1 cellular context compared by ENCODE assay signal in genomic region chr2:120238728-120239487, GRCh38.
TF ChIP-seq lines count a peak whose summit lies in the region.

No MANE protein-coding gene starts in this region.

TF ChIP-seq in HepG2, 621 proteins besides CTCF, POLR2A, EP300 and RAD21 (continued from another document and continues in another):
- TF ChIP-seq ZNF704 (CRISPR knock-in tag; IDR thresholded peaks at IDR 0.05; ENCODE audit: borderline replicate concordance) (no peak), ZXDC (CRISPR knock-in tag; IDR thresholded peaks at IDR 0.05) (no peak), YEATS2 (CRISPR knock-in tag; IDR thresholded peaks at IDR 0.05; ENCODE audit: borderline replicate concordance) (0 out of 2 replicates have a peak, but pooled peaks have one; percentile 22), ZNF142 (CRISPR knock-in tag; IDR thresholded peaks at IDR 0.05) (no peak), ARNT2 (CRISPR knock-in tag; IDR thresholded peaks at IDR 0.05; ENCODE audit: low read depth) (no peak), ELF4 (CRISPR knock-in tag; IDR thresholded peaks at IDR 0.05; ENCODE audit: borderline replicate concordance) (no peak), SRSF9 (IDR thresholded peaks at IDR 0.05; ENCODE audit: borderline replicate concordance, insufficient read depth, low read depth, low read length, poor library complexity, severe bottlenecking) (no peak), AKAP8 (CRISPR knock-in tag; IDR thresholded peaks at IDR 0.05) (peak; percentile 71), HHEX (CRISPR knock-in tag; IDR thresholded peaks at IDR 0.05) (no peak), ZNF543 (CRISPR knock-in tag; IDR thresholded peaks at IDR 0.05) (peak; percentile 56; the same call in 1 of the 2 replicates), ZNF710 (CRISPR knock-in tag; IDR thresholded peaks at IDR 0.05; ENCODE audit: borderline replicate concordance) (0 out of 2 replicates have a peak, but pooled peaks have one; percentile 29), ZNF44 (CRISPR knock-in tag; IDR thresholded peaks at IDR 0.05) (no peak), HINFP (CRISPR knock-in tag; IDR thresholded peaks at IDR 0.05; ENCODE audit: low read depth) (0 out of 2 replicates have a peak, but pooled peaks have one; percentile 67), ZNF75D (CRISPR knock-in tag; IDR thresholded peaks at IDR 0.05; ENCODE audit: borderline replicate concordance) (no peak), ONECUT2 (CRISPR knock-in tag; IDR thresholded peaks at IDR 0.05) (no peak), RFXANK (CRISPR knock-in tag; IDR thresholded peaks at IDR 0.05) (no peak), ZNF792 (CRISPR knock-in tag; IDR thresholded peaks at IDR 0.05) (no peak), ATAD3A (CRISPR knock-in tag; IDR thresholded peaks at IDR 0.05) (no peak), ZFP82 (CRISPR knock-in tag; IDR thresholded peaks at IDR 0.05; ENCODE audit: borderline replicate concordance) (no peak), TGIF2 (CRISPR knock-in tag; IDR thresholded peaks at IDR 0.05) (no peak), ZNF609 (CRISPR knock-in tag; IDR thresholded peaks at IDR 0.05; ENCODE audit: borderline replicate concordance) (peak; percentile 44; the same call in 1 of the 2 replicates), ZSCAN31 (CRISPR knock-in tag; IDR thresholded peaks at IDR 0.05; ENCODE audit: low read depth) (no peak), HNF1A (IDR thresholded peaks at IDR 0.05; ENCODE audit: low read depth) (no peak), HNF1A (CRISPR knock-in tag; IDR thresholded peaks at IDR 0.05; ENCODE audit: borderline replicate concordance) (0 out of 2 replicates have a peak, but pooled peaks have one; percentile 15), ZNF597 (CRISPR knock-in tag; IDR thresholded peaks at IDR 0.05) (no peak), ZBTB7A (CRISPR knock-in tag; IDR thresholded peaks at IDR 0.05) (no peak), RFX5 (IDR thresholded peaks at IDR 0.05; ENCODE audit: low read depth, low read length) (no peak), ZNF670 (CRISPR knock-in tag; IDR thresholded peaks at IDR 0.05; ENCODE audit: borderline replicate concordance) (no peak)
